1 cellular context compared by ENCODE assay signal in the genomic region with DNA sequence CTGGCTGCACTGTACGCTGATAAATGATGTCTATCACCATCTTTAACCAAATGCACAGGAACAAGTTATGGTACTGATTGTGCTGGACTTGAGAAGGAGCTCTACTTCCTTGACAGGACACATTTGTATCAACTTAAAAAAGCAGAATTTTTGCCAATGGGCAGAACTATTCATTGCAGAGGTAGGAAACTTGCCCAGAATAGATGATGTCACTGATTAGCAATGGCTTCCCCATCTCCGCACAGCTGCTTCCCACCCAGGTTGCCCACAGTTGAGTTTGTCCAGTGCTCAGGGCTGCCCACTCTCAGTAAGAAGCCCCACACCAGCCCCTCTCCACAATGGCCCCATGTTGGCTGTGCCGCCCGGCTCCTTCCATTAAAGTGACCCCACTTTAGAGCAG.
A peak's percentile ranks its signal among the peaks of the same experiment; 100 is the strongest.
TF ChIP-seq lines count a peak whose summit lies in the region.

No MANE protein-coding gene starts in this region.

TF ChIP-seq in HepG2, 621 proteins besides CTCF, POLR2A, EP300 and RAD21:
- TF ChIP-seq CREM (IDR thresholded peaks at IDR 0.05), result no peak
- TF ChIP-seq CREM (CRISPR knock-in tag; IDR thresholded peaks at IDR 0.05), result no peak
- TF ChIP-seq ATF7 (IDR thresholded peaks at IDR 0.05), result 0 out of 2 replicates have a peak, but pooled peaks have one; percentile 40
- TF ChIP-seq ATF7 (CRISPR knock-in tag; IDR thresholded peaks at IDR 0.05), result no peak
TF ChIP-seq in HepG2: peak in this region for 1.
